ENCODE assay signal across 8 cellular contexts in genomic region chr1:111139956-111140679, GRCh38. TPM values are rescaled to one million over a fixed set of nuclear protein-coding genes. Genes with fewer than 3 reads are reported as not detected.
DNase-seq lines count a peak whose midpoint lies in the region; ATAC-seq and TF ChIP-seq lines count a peak whose summit lies in the region.

TSS of gene CEPT1 (plus strand) at chr1:111140223. CDS start at chr1:111147715, 7,492 bp downstream.
TSS of gene DRAM2 (minus strand) at chr1:111140093. CDS start at chr1:111131554, 8,539 bp downstream.

- peak; percentile 67 for ATAC-seq in GM18868 (IDR thresholded peaks at IDR 0.05; ENCODE audit: unreplicated experiment)
- peak; percentile 58 for ATAC-seq in HG03108 (IDR thresholded peaks at IDR 0.05; ENCODE audit: unreplicated experiment)

- H3K27me3 ChIP-seq in ACC112 (ENCODE audit: insufficient read depth, low read length) (no peaks in the 10 kb centered on the region), iPS-20b (ENCODE audit: insufficient read depth, low read length) (no peaks in the 10 kb centered on the region), skeletal muscle tissue (ENCODE audit: control insufficient read depth in 3 of 3, insufficient read depth in 3 of 3, low read length in 3 of 3) (no peaks in the 10 kb centered on the region)

- H3K36me3 ChIP-seq in ACC112 (ENCODE audit: insufficient read depth, low read length), result peaks cover 15% of the 10 kb centered on the region
- H3K36me3 ChIP-seq in iPS-20b (ENCODE audit: insufficient read depth, low read depth, low read length), result peaks cover 27% of the 10 kb centered on the region
- peaks cover 0 to 16% (median 7%) of the 10 kb centered on the region in 3 donors for H3K36me3 ChIP-seq in skeletal muscle tissue (ENCODE audit: control insufficient read depth in 3 of 3, insufficient read depth in 3 of 3, low read length in 3 of 3)

- in situ Hi-C loops in T47D (cut with HindIII; ENCODE audit: low pct_unique_long_range_greater_than_20kb, low sequenced_read_pairs), result no loop called here

- peak within 1 kb of the TSS; percentile 89 for H2AFZ ChIP-seq in ACC112 (ENCODE audit: low read length, unreplicated experiment)

- peak within 1 kb of the TSS; percentile 94 for H3K4me3 ChIP-seq in ACC112 (ENCODE audit: low read depth, low read length)
- H3K4me3 ChIP-seq in iPS-20b (ENCODE audit: low read length), result peak within 1 kb of the TSS; percentile 91
- H3K4me3 ChIP-seq in skeletal muscle tissue (ENCODE audit: low read length in 3 of 3), result peak within 1 kb of the TSS; percentile 88 to 96 (median 92)

- H3K9me3 ChIP-seq in iPS-20b (ENCODE audit: insufficient read depth, low read depth, low read length) (no peaks in the 10 kb centered on the region), skeletal muscle tissue (ENCODE audit: control insufficient read depth in 3 of 3, low read length in 3 of 3) (no peaks in the 10 kb centered on the region)

- H3K27ac ChIP-seq in ACC112 (ENCODE audit: low read depth, low read length) (peak within 1 kb of the TSS; percentile 57), VCaP (peak within 1 kb of the TSS; percentile 91), iPS-20b (ENCODE audit: low read length) (peak within 1 kb of the TSS; percentile 93), skeletal muscle tissue (ENCODE audit: low read depth, low read length) (peak within 1 kb of the TSS; percentile 90)

- no peak for TF ChIP-seq CTCF in VCaP (conservative IDR thresholded peaks at IDR 0.05)

- peaks cover 67% of the 10 kb centered on the region for H3K79me2 ChIP-seq in ACC112 (ENCODE audit: control insufficient read depth, insufficient read depth, low read length, unreplicated experiment)

- DNase-seq in NCI-H2171 treated with DMSO at 0.1 percent for 48 hours (lab: John Stamatoyannopoulos, UW), result peak; percentile 93
- peak; percentile 66 to 93 for DNase-seq in T47D (ENCODE audit: low read depth in 1 of 2, low spot score in 1 of 2)

- peak within 1 kb of the TSS; percentile 84 for H3K9ac ChIP-seq in iPS-20b (ENCODE audit: low read depth, low read length)
- peak within 1 kb of the TSS; percentile 93 to 96 (median 94) for H3K9ac ChIP-seq in skeletal muscle tissue (ENCODE audit: low read depth in 1 of 3, low read length in 3 of 3)

- H3K4me1 ChIP-seq in ACC112 (ENCODE audit: control insufficient read depth, insufficient read depth, low read length, unreplicated experiment) (peaks cover 15% of the 10 kb centered on the region), iPS-20b (ENCODE audit: insufficient read depth, low read length) (peaks cover 18% of the 10 kb centered on the region), skeletal muscle tissue (ENCODE audit: control insufficient read depth in 3 of 3, insufficient read depth in 3 of 3, low read length in 3 of 3) (peaks cover 3 to 17% (median 15%) of the 10 kb centered on the region in 3 donors)

RNA-seq across cellular contexts. Expression of gene CEPT1, which starts in this region (rescaled TPM):
- 54.3 TPM for total RNA-seq in skeletal muscle tissue

RNA-seq across cellular contexts. Expression of gene DRAM2, which starts in this region (rescaled TPM):
- total RNA-seq in skeletal muscle tissue, result 38.1 TPM

Comparison
In these comparisons a context has a peak if more than half of its experiments do, and no peak if none do; other contexts are left out.
1. Peak in every context shown above with its lines: DNase-seq, ATAC-seq, H3K4me3 ChIP-seq and H3K27ac ChIP-seq.